Comparison of ENCODE assay signal across 10 cellular contexts in the genomic region with DNA sequence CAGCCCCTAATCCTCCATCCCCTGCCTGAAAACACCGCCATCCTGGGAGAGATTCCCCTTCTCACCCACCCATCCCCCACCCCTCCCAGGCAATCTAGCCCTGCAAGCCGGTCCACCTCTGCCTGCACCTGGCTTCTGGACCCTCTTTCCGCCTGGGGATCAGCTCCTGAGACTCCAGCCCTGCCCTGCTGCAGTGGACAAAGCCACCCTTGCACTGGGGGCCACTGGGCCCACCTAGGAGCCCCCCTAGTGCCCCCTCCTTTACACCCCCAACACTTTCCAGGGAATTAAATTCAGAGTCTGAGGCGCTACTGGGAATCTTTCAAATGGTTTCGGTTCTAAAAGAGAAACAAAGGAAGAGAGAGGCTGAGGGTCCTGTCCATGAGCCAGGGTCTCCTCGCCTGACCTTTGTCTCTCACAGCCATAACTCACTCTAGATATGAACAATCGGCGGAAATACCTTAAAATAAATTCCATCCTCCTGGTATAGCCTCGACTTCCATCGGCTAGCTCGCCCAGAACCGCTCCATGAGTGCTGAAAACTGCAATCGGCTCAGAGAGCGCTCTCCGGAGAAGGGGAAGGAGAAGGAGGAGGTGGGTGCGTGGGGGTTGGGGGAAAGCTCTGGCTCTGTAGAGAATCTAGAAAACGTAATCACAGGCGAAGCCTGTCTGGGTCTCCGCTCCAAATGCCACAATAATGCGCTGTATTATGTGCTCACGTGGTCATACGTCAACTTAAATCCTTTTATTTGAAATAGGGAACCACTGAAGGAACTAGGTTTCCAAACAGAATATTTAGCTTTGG. TPM values are rescaled to one million over a fixed set of nuclear protein-coding genes. Genes with fewer than 3 reads are reported as not detected.
A peak's percentile ranks its signal among the peaks of the same experiment; 100 is the strongest.
DNase-seq lines count a peak whose midpoint lies in the region; ATAC-seq and TF ChIP-seq lines count a peak whose summit lies in the region.
"Had no signal": no experiment of that assay in that cellular context is flagged by ENCODE, and none has a peak within 500 bp of the region (broad histone marks: within the 10 kb centered on the region; RNA-seq: fewer than 3 reads in every experiment).

No MANE protein-coding gene starts in this region.

- peaks cover 25 to 92% (median 73%) of the 10 kb centered on the region in 4 donors for H3K4me1 ChIP-seq in transverse colon

- peak overlapping the region; percentile 88 for H3K4me3 Mint-ChIP-seq in mesothelial cell of epicardium
- no peak overlapping the region for H3K4me3 Mint-ChIP-seq in activated T-cell treated with anti-CD3 and anti-CD28 coated beads, Interleukin-2, amount 50 U/mL, for 4 hours

- no peaks in the 10 kb centered on the region for H3K27me3 ChIP-seq in transverse colon

- H3K36me3 ChIP-seq in transverse colon = no peaks in the 10 kb centered on the region

- H3K27ac Mint-ChIP-seq in mesothelial cell of epicardium = peak overlapping the region; percentile 100

- no peak for TF ChIP-seq CTCF in WI38 (IDR thresholded peaks at IDR 0.05; ENCODE audit: low read depth, low read length)
- no peak for TF ChIP-seq CTCF in epithelial cell of esophagus (IDR thresholded peaks at IDR 0.05; ENCODE audit: insufficient read depth, low read depth, low read length, missing control alignments)
- no peak for TF ChIP-seq CTCF in mesothelial cell of epicardium (IDR thresholded peaks at IDR 0.05; ENCODE audit: unreplicated experiment)
- no peak for TF ChIP-seq CTCF in transverse colon (IDR thresholded peaks at IDR 0.05)

- H3K9me3 ChIP-seq in transverse colon = no peaks in the 10 kb centered on the region

- no peak for TF ChIP-seq EP300 in transverse colon (IDR thresholded peaks at IDR 0.05; ENCODE audit: low read depth)

- 42 to 77% methylated on average over 8 to 22 of the region's 22 CpGs for WGBS in transverse colon (ENCODE audit: low coverage in 1 of 2), 2 donors

- ATAC-seq in activated T-cell treated with anti-CD3 and anti-CD28 coated beads, Interleukin-2, amount 50 U/mL, for 4 hours = no peak
- ATAC-seq in GM19023 (IDR thresholded peaks at IDR 0.05; ENCODE audit: unreplicated experiment) = no peak
- no peak for ATAC-seq in GM21723 (IDR thresholded peaks at IDR 0.05; ENCODE audit: unreplicated experiment)
- ATAC-seq: GM12878 had no signal

- DNase-seq in epithelial cell of esophagus (ENCODE audit: low read depth) (no peak), mesothelial cell of epicardium (ENCODE audit: low spot score in 2 of 2, unreplicated experiment in 2 of 2) (peak in 1 of 2 experiments; percentile 60), transverse colon (no peak)
- DNase-seq in activated T-cell treated with anti-CD3 and anti-CD28 coated beads, Interleukin-2, amount 50 U/mL, for 4 hours = no peak
- DNase-seq: Kasumi-1, T-helper 9 cell had no signal

- H3K27ac ChIP-seq in transverse colon = peak overlapping the region; percentile 90 to 96 (median 92)

- H3K4me3 ChIP-seq in WI38 (ENCODE audit: low read depth, low read length) (peak overlapping the region; percentile 83), epithelial cell of esophagus (ENCODE audit: low read length) (peak overlapping the region; percentile 7), transverse colon (peak overlapping the region; percentile 6 to 59 (median 26))
- H3K4me3 ChIP-seq: GM12878 had no signal

- no peaks in the 10 kb centered on the region for H3K27me3 Mint-ChIP-seq in mesothelial cell of epicardium (ENCODE audit: low read depth)
- H3K27me3 Mint-ChIP-seq in activated T-cell treated with anti-CD3 and anti-CD28 coated beads, Interleukin-2, amount 50 U/mL, for 4 hours (ENCODE audit: low read depth) = peaks cover 15% of the 10 kb centered on the region

- peaks cover 66% of the 10 kb centered on the region for H3K4me1 Mint-ChIP-seq in mesothelial cell of epicardium
- no peaks in the 10 kb centered on the region for H3K4me1 Mint-ChIP-seq in activated T-cell treated with anti-CD3 and anti-CD28 coated beads, Interleukin-2, amount 50 U/mL, for 4 hours (ENCODE audit: low read depth)

- intact Hi-C loops in transverse colon (cut with DNase I; ENCODE audit: low total_unique reads) = no loop called here

- no peak for TF ChIP-seq POLR2A in transverse colon (IDR thresholded peaks at IDR 0.05)

- no peaks in the 10 kb centered on the region for H3K9me3 Mint-ChIP-seq in mesothelial cell of epicardium
- H3K9me3 Mint-ChIP-seq in activated T-cell treated with anti-CD3 and anti-CD28 coated beads, Interleukin-2, amount 50 U/mL, for 4 hours = no peaks in the 10 kb centered on the region

- in situ Hi-C loops in transverse colon (cut with MboI; ENCODE audit: low pct_ligation_motif_present in 1 of 4, low pct_unique_long_range_greater_than_20kb in 1 of 4, low sequenced_read_pairs in 3 of 4) = no loop called here

- peaks cover 32% of the 10 kb centered on the region for H3K36me3 Mint-ChIP-seq in mesothelial cell of epicardium
- no peaks in the 10 kb centered on the region for H3K36me3 Mint-ChIP-seq in activated T-cell treated with anti-CD3 and anti-CD28 coated beads, Interleukin-2, amount 50 U/mL, for 4 hours (ENCODE audit: insufficient read depth)

RNA-seq across cellular contexts. Expression of gene HOXA4, which starts 12.7 kb away (rescaled TPM):
- total RNA-seq in mesothelial cell of epicardium (51.0 to 55.9 TPM (median 54.7 TPM) in 3 replicates), transverse colon (10 to 100 TPM in 2 of 4 donors, 1 to 10 TPM in 2; 3.5 to 42.4 (median 10.6) TPM)
- under 1 TPM in 1 of 3 donors, not detected in 2; 0.14 TPM for total RNA-seq in activated T-cell treated with anti-CD3 and anti-CD28 coated beads, Interleukin-2, amount 50 U/mL, for 4 hours
- total RNA-seq: GM12878 had no signal

RNA-seq across cellular contexts. Expression of gene HOXA2, which starts 15.4 kb away (rescaled TPM):
- total RNA-seq in mesothelial cell of epicardium (30.3 to 33.9 TPM (median 30.8 TPM) in 3 replicates), transverse colon (10 to 100 TPM in 1 of 4 donors, 1 to 10 TPM in 3; 2.7 to 16.1 (median 5.2) TPM)
- not detected for total RNA-seq in activated T-cell treated with anti-CD3 and anti-CD28 coated beads, Interleukin-2, amount 50 U/mL, for 4 hours
- total RNA-seq: GM12878 had no signal

RNA-seq across cellular contexts. Expression of gene HOXA1, which starts 22.1 kb away (rescaled TPM):
- total RNA-seq in mesothelial cell of epicardium = 13.7 to 14.6 TPM (median 14.0 TPM) in 3 replicates
- 1 to 10 TPM; 1.4 to 3.2 (median 1.8) TPM for total RNA-seq in transverse colon
- under 1 TPM; 0.11 to 0.33 (median 0.28) TPM for total RNA-seq in activated T-cell treated with anti-CD3 and anti-CD28 coated beads, Interleukin-2, amount 50 U/mL, for 4 hours

RNA-seq across cellular contexts. Expression of gene HOXA5, which starts 25.6 kb away (rescaled TPM):
- 128 to 133 TPM (median 133 TPM) in 3 replicates for total RNA-seq in mesothelial cell of epicardium
- total RNA-seq in transverse colon = 10 to 100 TPM; 18.3 to 89.8 (median 31.6) TPM
- not detected for total RNA-seq in activated T-cell treated with anti-CD3 and anti-CD28 coated beads, Interleukin-2, amount 50 U/mL, for 4 hours

RNA-seq across cellular contexts. Expression of gene HOXA6, which starts 29.7 kb away (rescaled TPM):
- total RNA-seq in mesothelial cell of epicardium = 43.7 to 45.6 TPM (median 44.4 TPM) in 3 replicates
- 10 to 100 TPM; 12.9 to 27.8 (median 17.3) TPM for total RNA-seq in transverse colon
- total RNA-seq in activated T-cell treated with anti-CD3 and anti-CD28 coated beads, Interleukin-2, amount 50 U/mL, for 4 hours = not detected
- total RNA-seq: GM12878 had no signal

Comparison
In these comparisons a context has a peak if more than half of its experiments do, and no peak if none do; other contexts are left out.
1. H3K4me3 ChIP-seq: peak in every context shown above with its lines; median percentile 83 in WI38; 26 in transverse colon; 7 in epithelial cell of esophagus.
2. RNA of gene HOXA4, which starts 12.7 kb away (total RNA-seq): 51.0 to 55.9 TPM in mesothelial cell of epicardium and 3.5 to 42.4 TPM in transverse colon; 0.14 TPM in activated T-cell treated with anti-CD3 and anti-CD28 coated beads, Interleukin-2, amount 50 U/mL, for 4 hours; every median in the first group is over 4 times any median in the second.